In the genomic region with DNA sequence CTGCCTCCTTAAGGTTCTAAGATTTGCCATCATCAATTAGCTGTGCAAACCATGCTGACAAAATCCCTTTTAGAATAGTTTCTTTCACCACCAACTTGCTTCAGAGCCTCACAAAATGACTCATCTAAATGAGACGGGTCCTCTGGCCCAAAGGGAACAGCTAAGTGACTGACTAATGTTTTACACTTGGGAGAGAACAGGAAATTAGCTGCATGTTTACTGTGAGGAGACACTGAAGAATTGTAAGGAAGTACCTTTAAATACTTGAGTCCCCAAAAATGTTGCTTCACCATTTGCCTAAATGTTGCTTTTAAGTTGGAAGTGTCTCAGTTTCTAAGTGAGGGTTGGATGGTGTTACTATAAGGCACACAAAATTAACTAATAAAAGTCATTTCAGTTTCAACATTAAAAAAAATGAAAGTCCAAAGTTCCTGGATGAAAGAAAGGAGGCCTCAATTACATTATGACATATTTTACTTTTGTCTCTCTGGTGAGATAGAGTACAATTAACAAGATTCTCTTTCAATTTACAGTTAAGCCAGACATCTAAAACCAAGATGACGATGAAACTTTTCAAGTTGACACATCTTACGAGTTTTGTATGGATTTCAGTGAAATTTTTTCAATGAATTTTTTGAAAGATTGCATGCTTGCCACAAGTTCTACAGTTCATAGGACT, we compare ENCODE assay signal across 8 cellular contexts.
A peak's percentile ranks its signal among the peaks of the same experiment; 100 is the strongest.
DNase-seq lines count a peak whose midpoint lies in the region; ATAC-seq, FAIRE-seq and TF ChIP-seq lines count a peak whose summit lies in the region.

No MANE protein-coding gene starts in this region.

- BruUV-seq in A673 (replicated peaks; lab: Mats Ljungman, UMichigan): no TSS peak

- no peak for TF ChIP-seq POLR2A in vagina (IDR thresholded peaks at IDR 0.05)

- peak; percentile 81 for ATAC-seq in GM19025 (IDR thresholded peaks at IDR 0.05; ENCODE audit: low read depth, unreplicated experiment)

- POLR2A ChIA-PET in A673 (lab: Charles Lee; ENCODE audit: low non-redundant PET): no interaction called here

- FAIRE-seq in bronchial epithelial cell (lab: Jason Lieb, UNC): no peak

- DNase-seq in A673 (ENCODE audit: low spot score): peak; percentile 91
- peak; percentile 52 for DNase-seq in HS-27A (ENCODE audit: low read depth)
- DNase-seq in bronchial epithelial cell (ENCODE audit: low read depth): peak; percentile 97
- peak; percentile 98 for DNase-seq in renal cortical epithelial cell (ENCODE audit: low read depth)
- DNase-seq in activated T-cell treated with anti-CD3 and anti-CD28 coated beads for 4 hours: no peak
- DNase-seq in COR-L47 (lab: John Stamatoyannopoulos, UW): no peak
- DNase-seq in vagina (ENCODE audit: extremely low spot score in 2 of 2): no peak

- H3K27ac ChIP-seq in A673 (ENCODE audit: low read depth, low read length, poor library complexity, severe bottlenecking): peak overlapping the region; percentile 63
- H3K27ac ChIP-seq in vagina: no peak overlapping the region

- TF ChIP-seq CTCF in A673 (conservative IDR thresholded peaks at IDR 0.05; ENCODE audit: low read depth, low read length) (no peak), bronchial epithelial cell (IDR thresholded peaks at IDR 0.05; ENCODE audit: insufficient read depth, low read length, severe bottlenecking) (no peak), vagina (IDR thresholded peaks at IDR 0.05) (no peak)

- H3K27me3 ChIP-seq in A673 (replicated peaks; ENCODE audit: insufficient read depth, low read depth, low read length, poor library complexity): no peaks in the 10 kb centered on the region
- H3K27me3 ChIP-seq in bronchial epithelial cell (ENCODE audit: control insufficient read depth, insufficient read depth, low read length): no peaks in the 10 kb centered on the region
- H3K27me3 ChIP-seq in vagina: no peaks in the 10 kb centered on the region

- intact Hi-C loops in A673 (cut with micrococcal nuclease; ENCODE audit: unreplicated experiment) (no loop called here), vagina (cut with DNase I) (no loop called here)

- no peaks in the 10 kb centered on the region for H3K9me3 ChIP-seq in A673 (ENCODE audit: low read depth, low read length, poor library complexity, severe bottlenecking)
- no peaks in the 10 kb centered on the region for H3K9me3 ChIP-seq in vagina

- peaks cover 15% of the 10 kb centered on the region for H3K4me1 ChIP-seq in A673 (ENCODE audit: insufficient read depth, low read length, poor library complexity, severe bottlenecking)
- H3K4me1 ChIP-seq in vagina: no peaks in the 10 kb centered on the region

- CTCF ChIA-PET in A673 (lab: Charles Lee): no interaction called here

- H3K36me3 ChIP-seq in A673 (ENCODE audit: insufficient read depth, low read length, poor library complexity, severe bottlenecking) (no peaks in the 10 kb centered on the region), bronchial epithelial cell (ENCODE audit: control insufficient read depth, insufficient read depth, low read length) (no peaks in the 10 kb centered on the region), vagina (no peaks in the 10 kb centered on the region)

- H3K4me3 ChIP-seq in A673 (ENCODE audit: low read depth, low read length, poor library complexity, severe bottlenecking) (no peak overlapping the region), bronchial epithelial cell (ENCODE audit: low read depth, low read length) (no peak overlapping the region), vagina (no peak overlapping the region)

Comparison
In these comparisons a context has a peak if more than half of its experiments do, and no peak if none do; other contexts are left out.
1. DNase-seq: peak in A673 (single experiment), HS-27A (single experiment), bronchial epithelial cell (single experiment) and renal cortical epithelial cell (single experiment); none in activated T-cell treated with anti-CD3 and anti-CD28 coated beads for 4 hours (single experiment), COR-L47 (single experiment) and vagina (0 of 2).